ENCODE assay signal across 1 cellular context in genomic region chr15:81410318-81410753, GRCh38.
TF ChIP-seq lines count a peak whose summit lies in the region.

No MANE protein-coding gene starts in this region.

TF ChIP-seq in HEK293, 187 proteins besides CTCF, POLR2A, EP300 and RAD21 (continued from another document):
- TF ChIP-seq WT1 (tag by site-specific recombination; IDR thresholded peaks at IDR 0.05) (0 out of 2 replicates have a peak, but pooled peaks have one; percentile 19), INSM2 (tag by site-specific recombination; IDR thresholded peaks at IDR 0.05) (no peak), ATF2 (tag by site-specific recombination; IDR thresholded peaks at IDR 0.05; ENCODE audit: low read depth) (no peak), ZNF132 (tag by site-specific recombination; IDR thresholded peaks at IDR 0.05; ENCODE audit: borderline replicate concordance) (no peak), ZNF707 (tag by site-specific recombination; IDR thresholded peaks at IDR 0.05) (no peak), PBX3 (CRISPR knock-in tag; IDR thresholded peaks at IDR 0.05) (no peak), ZSCAN30 (tag by site-specific recombination; IDR thresholded peaks at IDR 0.05) (0 out of 2 replicates have a peak, but pooled peaks have one; percentile 46), SP3 (tag by site-specific recombination; IDR thresholded peaks at IDR 0.05) (no peak), ZNF692 (tag by site-specific recombination; IDR thresholded peaks at IDR 0.05) (no peak), ZSCAN4 (tag by site-specific recombination; IDR thresholded peaks at IDR 0.05) (no peak), ZNF354C (tag by site-specific recombination; IDR thresholded peaks at IDR 0.05; ENCODE audit: borderline replicate concordance, low read depth) (no peak), ZNF350 (tag by site-specific recombination; IDR thresholded peaks at IDR 0.05) (no peak), ZNF274 (IDR thresholded peaks at IDR 0.05; ENCODE audit: low read length) (no peak), ZNF274 (tag by site-specific recombination; IDR thresholded peaks at IDR 0.05; ENCODE audit: borderline replicate concordance) (no peak), ZFP41 (tag by site-specific recombination; IDR thresholded peaks at IDR 0.05; ENCODE audit: borderline replicate concordance) (no peak), ZBTB17 (tag by site-specific recombination; IDR thresholded peaks at IDR 0.05) (peak; percentile 25; the same call in 1 of the 2 replicates), EGR2 (tag by site-specific recombination; IDR thresholded peaks at IDR 0.05; ENCODE audit: low read depth) (no peak), AEBP2 (tag by site-specific recombination; IDR thresholded peaks at IDR 0.05; ENCODE audit: borderline replicate concordance) (no peak), PATZ1 (tag by site-specific recombination; IDR thresholded peaks at IDR 0.05) (no peak), TRIM28 (IDR thresholded peaks at IDR 0.05; ENCODE audit: borderline replicate concordance, low read length) (peak; percentile 19; the same call in 1 of the 2 replicates), ZBTB10 (tag by site-specific recombination; IDR thresholded peaks at IDR 0.05) (no peak), ZNF837 (tag by site-specific recombination; IDR thresholded peaks at IDR 0.05) (no peak), ZNF112 (tag by site-specific recombination; IDR thresholded peaks at IDR 0.05) (no peak), ZNF645 (tag by site-specific recombination; IDR thresholded peaks at IDR 0.05) (no peak), ZNF660 (tag by site-specific recombination; IDR thresholded peaks at IDR 0.05) (0 out of 2 replicates have a peak, but pooled peaks have one; percentile 19), SCRT2 (tag by site-specific recombination; IDR thresholded peaks at IDR 0.05) (peak; percentile 51; the same call in 1 of the 2 replicates)
